In genomic region chr17:81481815-81482505, GRCh38 we compare ENCODE assay signal across 1 cellular context.
TF ChIP-seq lines count a peak whose summit lies in the region.

No MANE protein-coding gene starts in this region.

TF ChIP-seq in SK-N-SH treated with all-trans-retinoic acid at 6 μM for 48 hours, 23 proteins besides CTCF, POLR2A, EP300 and RAD21 (continued from another document):
- no peak for TF ChIP-seq ARNTL (CRISPR knock-in tag; IDR thresholded peaks at IDR 0.05; ENCODE audit: borderline replicate concordance, low read depth)
- no peak for TF ChIP-seq ZNF70 (CRISPR knock-in tag; IDR thresholded peaks at IDR 0.05)
- TF ChIP-seq BACH2 (CRISPR knock-in tag; IDR thresholded peaks at IDR 0.05; ENCODE audit: borderline replicate concordance): no peak
